13 cellular contexts compared by ENCODE assay signal in the genomic region with DNA sequence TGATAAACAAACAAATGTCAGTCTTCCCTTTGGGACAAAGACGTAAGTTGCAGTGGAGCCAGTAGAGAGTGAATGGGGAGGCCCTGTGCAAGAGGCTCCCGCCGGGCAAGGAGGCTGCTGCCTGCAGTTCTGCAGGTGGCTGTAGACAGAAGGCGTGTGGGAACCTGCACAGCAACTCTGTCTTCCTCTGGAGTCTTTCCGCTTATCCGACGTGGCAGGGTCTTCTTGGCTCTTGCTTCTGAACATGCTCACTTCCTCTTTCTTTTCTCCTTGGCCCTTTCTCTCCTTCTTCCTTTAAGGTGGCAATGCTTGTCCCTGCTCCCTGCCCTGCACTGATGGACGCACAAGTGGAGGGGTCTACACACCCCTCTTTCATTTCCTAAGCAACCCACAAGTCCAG.
DNase-seq lines count a peak whose midpoint lies in the region; ATAC-seq and TF ChIP-seq lines count a peak whose summit lies in the region.
"Had no signal": no experiment of that assay in that cellular context is flagged by ENCODE, and none has a peak within 500 bp of the region (broad histone marks: within the 10 kb centered on the region; RNA-seq: fewer than 3 reads in every experiment).

No MANE protein-coding gene starts in this region.

- peaks cover 59% of the 10 kb centered on the region for H3K4me1 ChIP-seq in cardiac muscle cell (ENCODE audit: low read depth)

- no peak overlapping the region for H3K4me3 Mint-ChIP-seq in activated CD8-positive, alpha-beta T cell treated with anti-CD3 and anti-CD28 coated beads, Interleukin-2, amount 10 ng/mL, durations not matched to agents 7 days and 5 days
- H3K4me3 Mint-ChIP-seq: HFFc6 had no signal

- no peaks in the 10 kb centered on the region for H3K36me3 Mint-ChIP-seq in activated CD8-positive, alpha-beta T cell treated with anti-CD3 and anti-CD28 coated beads, Interleukin-2, amount 10 ng/mL, durations not matched to agents 7 days and 5 days (ENCODE audit: low read depth)

- no peaks in the 10 kb centered on the region for H3K27me3 Mint-ChIP-seq in activated CD8-positive, alpha-beta T cell treated with anti-CD3 and anti-CD28 coated beads, Interleukin-2, amount 10 ng/mL, durations not matched to agents 7 days and 5 days (ENCODE audit: low read depth)

- no peaks in the 10 kb centered on the region for H3K9me3 Mint-ChIP-seq in activated CD8-positive, alpha-beta T cell treated with anti-CD3 and anti-CD28 coated beads, Interleukin-2, amount 10 ng/mL, durations not matched to agents 7 days and 5 days (ENCODE audit: insufficient read depth)
- H3K9me3 Mint-ChIP-seq: HFFc6 had no signal

- no peaks in the 10 kb centered on the region for H3K36me3 ChIP-seq in cardiac muscle cell

- no peak overlapping the region for H3K27ac Mint-ChIP-seq in activated CD8-positive, alpha-beta T cell treated with anti-CD3 and anti-CD28 coated beads, Interleukin-2, amount 10 ng/mL, durations not matched to agents 7 days and 5 days
- H3K27ac Mint-ChIP-seq: HFFc6 had no signal

- no peak for DNase-seq in cardiac muscle cell (ENCODE audit: low read depth in 1 of 2, low spot score in 1 of 2)
- no peak for DNase-seq in left ventricle myocardium superior
- peak; percentile 58 for DNase-seq in MV-4-11 (lab: John Stamatoyannopoulos, UW)
- DNase-seq in epithelial cell of esophagus (ENCODE audit: low read depth): peak; percentile 66
- peak; percentile 14 for DNase-seq in retina
- DNase-seq in DMS53 (lab: John Stamatoyannopoulos, UW): no peak
- DNase-seq in DMS53 treated with DMSO at 0.1 percent for 48 hours (lab: John Stamatoyannopoulos, UW; ENCODE audit: unreplicated experiment): no peak
- DNase-seq in activated CD8-positive, alpha-beta T cell treated with anti-CD3 and anti-CD28 coated beads, Interleukin-2, amount 10 ng/mL, durations not matched to agents 7 days and 5 days: no peak
- DNase-seq: activated CD4-positive, alpha-beta T cell treated with anti-CD3 and anti-CD28 coated beads, Interleukin-2, amount 50 U/mL, for 4 hours; activated naive CD4-positive, alpha-beta T cell treated with anti-CD3 and anti-CD28 coated beads, Interleukin-2, amount 50 U/mL, for 16 hours; HFFc6; NCI-H187 treated with DMSO at 0.1 percent for 48 hours; NCI-H510A had no signal

- H3K9me3 ChIP-seq in cardiac muscle cell (ENCODE audit: low read depth): no peaks in the 10 kb centered on the region

- CTCF ChIA-PET in activated CD8-positive, alpha-beta T cell treated with anti-CD3 and anti-CD28 coated beads, Interleukin-2, amount 10 ng/mL, durations not matched to agents 7 days and 5 days (lab: Charles Lee): interaction anchor here (2.0 kb wide), 1 partner anchor 9 kb away, joined by 8 read pairs; no protein-coding TSS in a partner anchor

- TF ChIP-seq CTCF in cardiac muscle cell (IDR thresholded peaks at IDR 0.05; ENCODE audit: low read depth, low read length) (no peak), epithelial cell of esophagus (IDR thresholded peaks at IDR 0.05; ENCODE audit: insufficient read depth, low read depth, low read length, missing control alignments) (no peak)

- POLR2A ChIA-PET in activated CD8-positive, alpha-beta T cell treated with anti-CD3 and anti-CD28 coated beads, Interleukin-2, amount 10 ng/mL, durations not matched to agents 7 days and 5 days (lab: Charles Lee): no interaction called here

- H3K4me3 ChIP-seq in cardiac muscle cell (no peak overlapping the region), epithelial cell of esophagus (ENCODE audit: low read length) (no peak overlapping the region)

- peak overlapping the region; percentile 42 for H3K27ac ChIP-seq in cardiac muscle cell

- no peak for ATAC-seq in left ventricle myocardium superior
- no peak for ATAC-seq in activated CD8-positive, alpha-beta T cell treated with anti-CD3 and anti-CD28 coated beads, Interleukin-2, amount 10 ng/mL, durations not matched to agents 7 days and 5 days

- peaks cover 14% of the 10 kb centered on the region for H3K4me1 Mint-ChIP-seq in activated CD8-positive, alpha-beta T cell treated with anti-CD3 and anti-CD28 coated beads, Interleukin-2, amount 10 ng/mL, durations not matched to agents 7 days and 5 days (ENCODE audit: low read depth)

- intact Hi-C loops in left ventricle myocardium superior (cut with micrococcal nuclease): loop anchor here (10.0 kb wide), 2 partner anchors 79 to 119 kb away; a partner anchor contains a TSS

- no peaks in the 10 kb centered on the region for H3K27me3 ChIP-seq in cardiac muscle cell

Comparison
In these comparisons a context has a peak if more than half of its experiments do, and no peak if none do; other contexts are left out.
1. DNase-seq: peak in MV-4-11 (single experiment), epithelial cell of esophagus (single experiment) and retina (single experiment); none in cardiac muscle cell (0 of 2), left ventricle myocardium superior (single experiment), DMS53 (single experiment), DMS53 treated with DMSO at 0.1 percent for 48 hours (single experiment) and activated CD8-positive, alpha-beta T cell treated with anti-CD3 and anti-CD28 coated beads, Interleukin-2, amount 10 ng/mL, durations not matched to agents 7 days and 5 days (single experiment).